ENCODE assay signal across 1 cellular context in the genomic region with DNA sequence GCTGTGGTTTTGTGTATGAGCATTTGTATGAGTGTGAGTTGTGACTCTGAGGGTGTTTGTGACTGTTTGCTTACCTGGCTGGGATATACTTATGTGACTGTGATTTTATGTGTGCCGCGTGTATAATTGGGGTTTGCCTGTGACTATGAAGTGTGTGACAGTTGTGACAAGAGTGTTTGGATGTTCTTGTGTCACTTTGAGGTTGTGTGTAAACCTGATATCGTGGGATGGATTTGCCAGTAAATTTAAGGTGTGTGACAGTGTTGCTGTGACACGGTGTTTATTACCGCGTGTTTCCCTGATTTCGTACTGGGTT.
TF ChIP-seq lines count a peak whose summit lies in the region.

No MANE protein-coding gene starts in this region.

TF ChIP-seq in GM23338, 12 proteins besides CTCF, POLR2A, EP300 and RAD21 (continued from another document):
- TF ChIP-seq, protein P1, sequence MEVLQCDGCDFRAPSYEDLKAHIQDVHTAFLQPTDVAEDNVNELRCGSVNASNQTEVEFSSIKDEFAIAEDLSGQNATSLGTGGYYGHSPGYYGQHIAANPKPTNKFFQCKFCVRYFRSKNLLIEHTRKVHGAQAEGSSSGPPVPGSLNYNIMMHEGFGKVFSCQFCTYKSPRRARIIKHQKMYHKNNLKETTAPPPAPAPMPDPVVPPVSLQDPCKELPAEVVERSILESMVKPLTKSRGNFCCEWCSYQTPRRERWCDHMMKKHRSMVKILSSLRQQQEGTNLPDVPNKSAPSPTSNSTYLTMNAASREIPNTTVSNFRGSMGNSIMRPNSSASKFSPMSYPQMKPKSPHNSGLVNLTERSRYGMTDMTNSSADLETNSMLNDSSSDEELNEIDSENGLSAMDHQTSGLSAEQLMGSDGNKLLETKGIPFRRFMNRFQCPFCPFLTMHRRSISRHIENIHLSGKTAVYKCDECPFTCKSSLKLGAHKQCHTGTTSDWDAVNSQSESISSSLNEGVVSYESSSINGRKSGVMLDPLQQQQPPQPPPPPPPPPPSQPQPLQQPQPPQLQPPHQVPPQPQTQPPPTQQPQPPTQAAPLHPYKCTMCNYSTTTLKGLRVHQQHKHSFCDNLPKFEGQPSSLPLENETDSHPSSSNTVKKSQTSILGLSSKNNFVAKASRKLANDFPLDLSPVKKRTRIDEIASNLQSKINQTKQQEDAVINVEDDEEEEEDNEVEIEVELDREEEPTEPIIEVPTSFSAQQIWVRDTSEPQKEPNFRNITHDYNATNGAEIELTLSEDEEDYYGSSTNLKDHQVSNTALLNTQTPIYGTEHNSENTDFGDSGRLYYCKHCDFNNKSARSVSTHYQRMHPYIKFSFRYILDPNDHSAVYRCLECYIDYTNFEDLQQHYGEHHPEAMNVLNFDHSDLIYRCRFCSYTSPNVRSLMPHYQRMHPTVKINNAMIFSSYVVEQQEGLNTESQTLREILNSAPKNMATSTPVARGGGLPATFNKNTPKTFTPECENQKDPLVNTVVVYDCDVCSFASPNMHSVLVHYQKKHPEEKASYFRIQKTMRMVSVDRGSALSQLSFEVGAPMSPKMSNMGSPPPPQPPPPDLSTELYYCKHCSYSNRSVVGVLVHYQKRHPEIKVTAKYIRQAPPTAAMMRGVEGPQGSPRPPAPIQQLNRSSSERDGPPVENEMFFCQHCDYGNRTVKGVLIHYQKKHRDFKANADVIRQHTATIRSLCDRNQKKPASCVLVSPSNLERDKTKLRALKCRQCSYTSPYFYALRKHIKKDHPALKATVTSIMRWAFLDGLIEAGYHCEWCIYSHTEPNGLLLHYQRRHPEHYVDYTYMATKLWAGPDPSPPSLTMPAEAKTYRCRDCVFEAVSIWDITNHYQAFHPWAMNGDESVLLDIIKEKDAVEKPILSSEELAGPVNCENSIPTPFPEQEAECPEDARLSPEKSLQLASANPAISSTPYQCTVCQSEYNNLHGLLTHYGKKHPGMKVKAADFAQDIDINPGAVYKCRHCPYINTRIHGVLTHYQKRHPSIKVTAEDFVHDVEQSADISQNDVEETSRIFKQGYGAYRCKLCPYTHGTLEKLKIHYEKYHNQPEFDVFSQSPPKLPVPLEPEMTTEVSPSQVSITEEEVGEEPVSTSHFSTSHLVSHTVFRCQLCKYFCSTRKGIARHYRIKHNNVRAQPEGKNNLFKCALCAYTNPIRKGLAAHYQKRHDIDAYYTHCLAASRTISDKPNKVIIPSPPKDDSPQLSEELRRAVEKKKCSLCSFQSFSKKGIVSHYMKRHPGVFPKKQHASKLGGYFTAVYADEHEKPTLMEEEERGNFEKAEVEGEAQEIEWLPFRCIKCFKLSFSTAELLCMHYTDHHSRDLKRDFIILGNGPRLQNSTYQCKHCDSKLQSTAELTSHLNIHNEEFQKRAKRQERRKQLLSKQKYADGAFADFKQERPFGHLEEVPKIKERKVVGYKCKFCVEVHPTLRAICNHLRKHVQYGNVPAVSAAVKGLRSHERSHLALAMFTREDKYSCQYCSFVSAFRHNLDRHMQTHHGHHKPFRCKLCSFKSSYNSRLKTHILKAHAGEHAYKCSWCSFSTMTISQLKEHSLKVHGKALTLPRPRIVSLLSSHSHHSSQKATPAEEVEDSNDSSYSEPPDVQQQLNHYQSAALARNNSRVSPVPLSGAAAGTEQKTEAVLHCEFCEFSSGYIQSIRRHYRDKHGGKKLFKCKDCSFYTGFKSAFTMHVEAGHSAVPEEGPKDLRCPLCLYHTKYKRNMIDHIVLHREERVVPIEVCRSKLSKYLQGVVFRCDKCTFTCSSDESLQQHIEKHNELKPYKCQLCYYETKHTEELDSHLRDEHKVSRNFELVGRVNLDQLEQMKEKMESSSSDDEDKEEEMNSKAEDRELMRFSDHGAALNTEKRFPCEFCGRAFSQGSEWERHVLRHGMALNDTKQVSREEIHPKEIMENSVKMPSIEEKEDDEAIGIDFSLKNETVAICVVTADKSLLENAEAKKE (CRISPR knock-in tag; IDR thresholded peaks at IDR 0.05): no peak
- TF ChIP-seq STAT1 (IDR thresholded peaks at IDR 0.05; ENCODE audit: unreplicated experiment): no peak
- no peak for TF ChIP-seq JUNB (IDR thresholded peaks at IDR 0.05; ENCODE audit: unreplicated experiment)
- TF ChIP-seq EZH2 (IDR thresholded peaks at IDR 0.05; ENCODE audit: low read depth, unreplicated experiment): no peak
- TF ChIP-seq EZH2phosphoT487 (IDR thresholded peaks at IDR 0.05; ENCODE audit: unreplicated experiment): no peak
- no peak for TF ChIP-seq ZNF114 (CRISPR knock-in tag; IDR thresholded peaks at IDR 0.05)
- TF ChIP-seq POLR2AphosphoS5 (IDR thresholded peaks at IDR 0.05; ENCODE audit: low read depth): no peak
- no peak for TF ChIP-seq NANOG (IDR thresholded peaks at IDR 0.05; ENCODE audit: borderline replicate concordance)
